In genomic region chr4:1593458-1593857, GRCh38 we compare ENCODE assay signal across 1 cellular context.
TF ChIP-seq lines count a peak whose summit lies in the region.

No MANE protein-coding gene starts in this region.

TF ChIP-seq in K562, 482 proteins besides CTCF, POLR2A, EP300 and RAD21 (continued from another document and continues in another):
- no peak for TF ChIP-seq CTCFL (IDR thresholded peaks at IDR 0.05; ENCODE audit: borderline replicate concordance, insufficient read depth, low read depth, low read length, poor library complexity, severe bottlenecking)
- no peak for TF ChIP-seq SMARCA4 (IDR thresholded peaks at IDR 0.05)
- peak; percentile 52; the same call in 1 of the 2 replicates for TF ChIP-seq ZBTB12 (CRISPR knock-in tag; IDR thresholded peaks at IDR 0.05)
- TF ChIP-seq ZSCAN29 (IDR thresholded peaks at IDR 0.05) = no peak
- no peak for TF ChIP-seq EHMT2 (IDR thresholded peaks at IDR 0.05)
- TF ChIP-seq ZNF592 (IDR thresholded peaks at IDR 0.05) = no peak
- no peak for TF ChIP-seq AFF4 (CRISPR knock-in tag; IDR thresholded peaks at IDR 0.05)
- no peak for TF ChIP-seq TARDBP (IDR thresholded peaks at IDR 0.05)
- no peak for TF ChIP-seq FOXK1 (CRISPR knock-in tag; IDR thresholded peaks at IDR 0.05; ENCODE audit: borderline replicate concordance)
- no peak for TF ChIP-seq ZNF316 (IDR thresholded peaks at IDR 0.05)
- no peak for TF ChIP-seq ZNF655 (CRISPR knock-in tag; IDR thresholded peaks at IDR 0.05)
- no peak for TF ChIP-seq TAF15 (IDR thresholded peaks at IDR 0.05; ENCODE audit: low read depth, low read length)
- no peak for TF ChIP-seq COPS2 (conservative IDR thresholded peaks at IDR 0.05)
- TF ChIP-seq CEBPB (tag; IDR thresholded peaks at IDR 0.05) = no peak
- no peak for TF ChIP-seq VEZF1 (CRISPR knock-in tag; IDR thresholded peaks at IDR 0.05)
- TF ChIP-seq XRCC3 (IDR thresholded peaks at IDR 0.05) = no peak
- TF ChIP-seq ZBTB43 (CRISPR knock-in tag; IDR thresholded peaks at IDR 0.05) = no peak
- TF ChIP-seq ESRRB (CRISPR knock-in tag; IDR thresholded peaks at IDR 0.05; ENCODE audit: borderline replicate concordance) = no peak
- no peak for TF ChIP-seq ZNF134 (CRISPR knock-in tag; conservative IDR thresholded peaks at IDR 0.05)
- no peak for TF ChIP-seq GABPB2 (CRISPR knock-in tag; conservative IDR thresholded peaks at IDR 0.05)
- peak; percentile 63 for TF ChIP-seq MEIS2 (IDR thresholded peaks at IDR 0.05; ENCODE audit: partially characterized antibody)
- no peak for TF ChIP-seq MTA3 (IDR thresholded peaks at IDR 0.05; ENCODE audit: borderline replicate concordance)
- TF ChIP-seq E2F1 (CRISPR knock-in tag; IDR thresholded peaks at IDR 0.05) = no peak
- no peak for TF ChIP-seq TCF7L2 (IDR thresholded peaks at IDR 0.05; ENCODE audit: low read depth, low read length)
- no peak for TF ChIP-seq GTF2E2 (tag; IDR thresholded peaks at IDR 0.05)
- peak; percentile 63; the same call in 1 of the 2 replicates for TF ChIP-seq MTA1 (IDR thresholded peaks at IDR 0.05; ENCODE audit: borderline replicate concordance)
- TF ChIP-seq HNRNPL (IDR thresholded peaks at IDR 0.05; ENCODE audit: low read depth, low read length) = no peak
- no peak for TF ChIP-seq DMBX1 (CRISPR knock-in tag; IDR thresholded peaks at IDR 0.05; ENCODE audit: borderline replicate concordance)
- no peak for TF ChIP-seq ZNF445 (CRISPR knock-in tag; IDR thresholded peaks at IDR 0.05; ENCODE audit: low read depth)
- TF ChIP-seq TEAD4 (IDR thresholded peaks at IDR 0.05; ENCODE audit: low read length) = peak; percentile 39; the same call in 1 of the 2 replicates
- no peak for TF ChIP-seq TEAD4 (CRISPR knock-in tag; IDR thresholded peaks at IDR 0.05; ENCODE audit: borderline replicate concordance)
- TF ChIP-seq OTX1 (CRISPR knock-in tag; IDR thresholded peaks at IDR 0.05) = no peak
- no peak for TF ChIP-seq HNRNPH1 (optimal IDR thresholded peaks at IDR 0.05; ENCODE audit: low read depth, low read length)
- TF ChIP-seq ARID3A (IDR thresholded peaks at IDR 0.05; ENCODE audit: borderline replicate concordance, low read depth, low read length) = no peak
- TF ChIP-seq KLF13 (tag; IDR thresholded peaks at IDR 0.05; ENCODE audit: borderline replicate concordance, low read depth) = no peak
- TF ChIP-seq TFAM (CRISPR knock-in tag; conservative IDR thresholded peaks at IDR 0.05) = no peak
- TF ChIP-seq ARNT (IDR thresholded peaks at IDR 0.05) = no peak
- no peak for TF ChIP-seq BCOR (IDR thresholded peaks at IDR 0.05)
- TF ChIP-seq ZNF395 (CRISPR knock-in tag; IDR thresholded peaks at IDR 0.05) = no peak
- TF ChIP-seq HDAC2 (IDR thresholded peaks at IDR 0.05) = no peak
- no peak for TF ChIP-seq ZNF143 (CRISPR knock-in tag; IDR thresholded peaks at IDR 0.05)
- no peak for TF ChIP-seq ID3 (CRISPR knock-in tag; IDR thresholded peaks at IDR 0.05)
- TF ChIP-seq ID3 (tag; IDR thresholded peaks at IDR 0.05) = no peak
- TF ChIP-seq ZNF696 (CRISPR knock-in tag; conservative IDR thresholded peaks at IDR 0.05) = no peak
- TF ChIP-seq SP1 (CRISPR knock-in tag; IDR thresholded peaks at IDR 0.05) = no peak
- TF ChIP-seq HMG20A (CRISPR knock-in tag; conservative IDR thresholded peaks at IDR 0.05) = no peak
- TF ChIP-seq ZNF695 (CRISPR knock-in tag; IDR thresholded peaks at IDR 0.05) = no peak
- TF ChIP-seq STAT5B (CRISPR knock-in tag; IDR thresholded peaks at IDR 0.05) = no peak
